8 cellular contexts compared by ENCODE assay signal in the genomic region with DNA sequence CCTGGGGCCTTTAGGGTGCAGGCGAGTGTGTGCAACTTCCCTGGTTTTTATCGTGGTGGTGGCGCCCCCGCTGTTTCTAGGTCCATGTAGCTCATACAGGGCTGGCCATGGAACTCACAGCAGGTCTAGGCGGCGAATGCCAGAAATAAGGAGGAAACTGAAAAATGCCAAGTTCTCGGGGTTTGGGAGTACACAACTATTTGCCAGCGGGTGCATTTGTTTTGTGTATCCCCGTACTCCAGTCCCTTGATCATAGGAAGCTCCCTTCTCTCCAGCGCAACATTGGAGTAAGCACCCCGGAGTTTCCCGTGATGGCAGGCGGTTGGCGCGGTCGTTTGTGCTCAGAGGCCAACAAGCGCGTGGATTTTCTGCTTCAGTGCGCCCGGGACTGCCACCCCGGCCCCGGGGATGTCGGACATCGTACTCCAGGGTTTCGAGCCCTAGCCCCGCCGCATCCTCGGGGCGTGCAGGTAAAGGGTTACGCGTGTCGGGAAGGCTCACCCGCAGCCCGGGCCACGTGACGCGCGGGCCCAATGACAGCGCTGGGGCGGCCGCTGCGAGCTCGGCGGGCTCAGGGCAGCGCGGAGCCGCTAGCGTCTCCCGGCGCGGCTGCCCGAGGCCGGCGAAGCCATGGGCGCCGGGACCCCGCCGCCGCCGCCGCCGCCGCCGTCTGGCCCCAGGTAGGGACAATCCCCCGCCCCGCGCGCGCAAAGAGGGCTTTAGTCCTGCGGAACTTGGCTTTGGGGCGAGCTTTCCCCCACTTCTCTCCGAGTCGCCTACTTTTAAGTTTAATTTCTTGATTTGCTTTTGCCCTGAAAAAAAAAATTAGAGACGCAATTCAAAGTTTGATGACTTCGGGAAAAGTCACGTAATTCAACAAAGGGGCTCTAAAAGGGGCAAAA.
DNase-seq lines count a peak whose midpoint lies in the region; ATAC-seq and TF ChIP-seq lines count a peak whose summit lies in the region.

No MANE protein-coding gene starts in this region.

- H3K9me3 Mint-ChIP-seq in WTC11: no peaks in the 10 kb centered on the region
- H3K9me3 Mint-ChIP-seq in central memory CD8-positive, alpha-beta T cell: no peaks in the 10 kb centered on the region

- no peaks in the 10 kb centered on the region for H3K36me3 ChIP-seq in kidney epithelial cell (ENCODE audit: control insufficient read depth, insufficient read depth, low read length)

- peaks cover 15% of the 10 kb centered on the region for H3K4me1 Mint-ChIP-seq in WTC11
- no peaks in the 10 kb centered on the region for H3K4me1 Mint-ChIP-seq in central memory CD8-positive, alpha-beta T cell

- H3K4me3 ChIP-seq in kidney epithelial cell (ENCODE audit: low read depth, low read length): peak overlapping the region; percentile 45

- ATAC-seq in GM21515 (IDR thresholded peaks at IDR 0.05; ENCODE audit: unreplicated experiment) (peak; percentile 74), WTC11 (peak; percentile 87)
- no peak for ATAC-seq in central memory CD8-positive, alpha-beta T cell (replicated peaks; ENCODE audit: extremely low read depth, poor library complexity, severe bottlenecking)

- TF ChIP-seq CTCF in WTC11 (IDR thresholded peaks at IDR 0.05): 0 out of 2 replicates have a peak, but pooled peaks have one; percentile 14
- TF ChIP-seq CTCF in kidney epithelial cell (IDR thresholded peaks at IDR 0.05; ENCODE audit: insufficient read depth, low read length, poor library complexity, severe bottlenecking): no peak

- TF ChIP-seq RAD21 in Ishikawa (IDR thresholded peaks at IDR 0.05; ENCODE audit: low read depth): no peak

- peaks cover 50% of the 10 kb centered on the region for H3K27me3 Mint-ChIP-seq in WTC11 (ENCODE audit: low read depth)
- peaks cover 79% of the 10 kb centered on the region for H3K27me3 Mint-ChIP-seq in central memory CD8-positive, alpha-beta T cell

- no peaks in the 10 kb centered on the region for H3K36me3 Mint-ChIP-seq in WTC11
- peaks cover 3% of the 10 kb centered on the region for H3K36me3 Mint-ChIP-seq in central memory CD8-positive, alpha-beta T cell (ENCODE audit: insufficient read depth)

- peak overlapping the region; percentile 73 for H3K4me3 Mint-ChIP-seq in WTC11
- H3K4me3 Mint-ChIP-seq in central memory CD8-positive, alpha-beta T cell: peak overlapping the region; percentile 63

- no peaks in the 10 kb centered on the region for H3K27me3 ChIP-seq in kidney epithelial cell (ENCODE audit: control insufficient read depth, insufficient read depth, low read length)

- no peak for TF ChIP-seq EP300 in Ishikawa (IDR thresholded peaks at IDR 0.05; ENCODE audit: borderline replicate concordance)

- peak; percentile 71 for DNase-seq in COR-L47 (lab: John Stamatoyannopoulos, UW)
- DNase-seq in WTC11 (ENCODE audit: low spot score): peak; percentile 65
- no peak for DNase-seq in central memory CD8-positive, alpha-beta T cell (ENCODE audit: low spot score in 2 of 2)
- no peak for DNase-seq in kidney epithelial cell (ENCODE audit: low read depth)
- DNase-seq in stimulated activated CD4-positive, alpha-beta T cell treated with anti-CD3 and anti-CD28 coated beads, Interleukin-12 subunit alpha, Interleukin-12 subunit beta, amount 100 ng/mL, for 4 hours: peak; percentile 54
- no peak for DNase-seq in NK-92 (lab: John Stamatoyannopoulos, UW; ENCODE audit: unreplicated experiment)

- POLR2A ChIA-PET in WTC11 (lab: Charles Lee): interaction anchor here (0.5 kb wide), 1 partner anchor 158 kb away, joined by 5 read pairs; no protein-coding TSS in a partner anchor

- no peak overlapping the region for H3K27ac Mint-ChIP-seq in WTC11
- H3K27ac Mint-ChIP-seq in central memory CD8-positive, alpha-beta T cell (ENCODE audit: low read depth): no peak overlapping the region

- CTCF ChIA-PET in WTC11 (lab: Charles Lee): interaction anchor here (0.5 to 2.7 kb wide), 32 partner anchors 10 to 675 kb away, joined by 3 to 28 read pairs (median 4); a partner anchor contains a TSS

TF ChIP-seq in Ishikawa, 13 proteins besides CTCF, POLR2A, EP300 and RAD21:
- TF ChIP-seq, protein P1, sequence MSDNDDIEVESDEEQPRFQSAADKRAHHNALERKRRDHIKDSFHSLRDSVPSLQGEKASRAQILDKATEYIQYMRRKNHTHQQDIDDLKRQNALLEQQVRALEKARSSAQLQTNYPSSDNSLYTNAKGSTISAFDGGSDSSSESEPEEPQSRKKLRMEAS (IDR thresholded peaks at IDR 0.05): peak; percentile 94
- TF ChIP-seq, protein P2, sequence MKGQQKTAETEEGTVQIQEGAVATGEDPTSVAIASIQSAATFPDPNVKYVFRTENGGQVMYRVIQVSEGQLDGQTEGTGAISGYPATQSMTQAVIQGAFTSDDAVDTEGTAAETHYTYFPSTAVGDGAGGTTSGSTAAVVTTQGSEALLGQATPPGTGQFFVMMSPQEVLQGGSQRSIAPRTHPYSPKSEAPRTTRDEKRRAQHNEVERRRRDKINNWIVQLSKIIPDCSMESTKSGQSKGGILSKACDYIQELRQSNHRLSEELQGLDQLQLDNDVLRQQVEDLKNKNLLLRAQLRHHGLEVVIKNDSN (IDR thresholded peaks at IDR 0.05): peak; percentile 98
- TF ChIP-seq FOXM1 (IDR thresholded peaks at IDR 0.05; ENCODE audit: borderline replicate concordance, low read depth) (no peak), ZBTB7A (IDR thresholded peaks at IDR 0.05; ENCODE audit: low read depth) (no peak), TEAD4 (IDR thresholded peaks at IDR 0.05) (no peak), NFIC (IDR thresholded peaks at IDR 0.05) (no peak), CREB1 (IDR thresholded peaks at IDR 0.05; ENCODE audit: low read depth) (no peak)

TF ChIP-seq in WTC11, 78 proteins besides CTCF, POLR2A, EP300 and RAD21 (continues in another document):
- TF ChIP-seq ZNF232 (CRISPR knock-in tag; IDR thresholded peaks at IDR 0.05) (peak; percentile 91), SMAD3 (CRISPR knock-in tag; IDR thresholded peaks at IDR 0.05; ENCODE audit: borderline replicate concordance) (peak; percentile 93), FOXP1 (CRISPR knock-in tag; IDR thresholded peaks at IDR 0.05; ENCODE audit: borderline replicate concordance) (peak; percentile 98), ZNF416 (CRISPR knock-in tag; IDR thresholded peaks at IDR 0.05) (no peak), FOXJ3 (CRISPR knock-in tag; IDR thresholded peaks at IDR 0.05; ENCODE audit: borderline replicate concordance) (no peak), ZNF396 (CRISPR knock-in tag; IDR thresholded peaks at IDR 0.05; ENCODE audit: borderline replicate concordance) (no peak), NR3C1 (CRISPR knock-in tag; conservative IDR thresholded peaks at IDR 0.05; ENCODE audit: low read depth) (peak; percentile 63; the same call in 1 of the 2 replicates), NFYB (CRISPR knock-in tag; conservative IDR thresholded peaks at IDR 0.05; ENCODE audit: low read depth) (peak; percentile 88), OVOL2 (CRISPR knock-in tag; IDR thresholded peaks at IDR 0.05; ENCODE audit: borderline replicate concordance) (no peak), TEAD1 (CRISPR knock-in tag; IDR thresholded peaks at IDR 0.05) (peak; percentile 75; the same call in 1 of the 2 replicates), MYBL2 (CRISPR knock-in tag; IDR thresholded peaks at IDR 0.05) (peak; percentile 64; the same call in 1 of the 2 replicates), IRF2 (CRISPR knock-in tag; IDR thresholded peaks at IDR 0.05; ENCODE audit: borderline replicate concordance, low read depth) (no peak)
- TF ChIP-seq, protein P1 (CRISPR knock-in tag; IDR thresholded peaks at IDR 0.05): peak; percentile 95
- TF ChIP-seq, protein P3, sequence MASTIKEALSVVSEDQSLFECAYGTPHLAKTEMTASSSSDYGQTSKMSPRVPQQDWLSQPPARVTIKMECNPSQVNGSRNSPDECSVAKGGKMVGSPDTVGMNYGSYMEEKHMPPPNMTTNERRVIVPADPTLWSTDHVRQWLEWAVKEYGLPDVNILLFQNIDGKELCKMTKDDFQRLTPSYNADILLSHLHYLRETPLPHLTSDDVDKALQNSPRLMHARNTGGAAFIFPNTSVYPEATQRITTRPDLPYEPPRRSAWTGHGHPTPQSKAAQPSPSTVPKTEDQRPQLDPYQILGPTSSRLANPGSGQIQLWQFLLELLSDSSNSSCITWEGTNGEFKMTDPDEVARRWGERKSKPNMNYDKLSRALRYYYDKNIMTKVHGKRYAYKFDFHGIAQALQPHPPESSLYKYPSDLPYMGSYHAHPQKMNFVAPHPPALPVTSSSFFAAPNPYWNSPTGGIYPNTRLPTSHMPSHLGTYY (CRISPR knock-in tag; IDR thresholded peaks at IDR 0.05): 0 out of 2 replicates have a peak, but pooled peaks have one; percentile 27
- TF ChIP-seq, protein P4, sequence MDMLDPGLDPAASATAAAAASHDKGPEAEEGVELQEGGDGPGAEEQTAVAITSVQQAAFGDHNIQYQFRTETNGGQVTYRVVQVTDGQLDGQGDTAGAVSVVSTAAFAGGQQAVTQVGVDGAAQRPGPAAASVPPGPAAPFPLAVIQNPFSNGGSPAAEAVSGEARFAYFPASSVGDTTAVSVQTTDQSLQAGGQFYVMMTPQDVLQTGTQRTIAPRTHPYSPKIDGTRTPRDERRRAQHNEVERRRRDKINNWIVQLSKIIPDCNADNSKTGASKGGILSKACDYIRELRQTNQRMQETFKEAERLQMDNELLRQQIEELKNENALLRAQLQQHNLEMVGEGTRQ (CRISPR knock-in tag; IDR thresholded peaks at IDR 0.05): peak; percentile 98
- TF ChIP-seq, protein P5, sequence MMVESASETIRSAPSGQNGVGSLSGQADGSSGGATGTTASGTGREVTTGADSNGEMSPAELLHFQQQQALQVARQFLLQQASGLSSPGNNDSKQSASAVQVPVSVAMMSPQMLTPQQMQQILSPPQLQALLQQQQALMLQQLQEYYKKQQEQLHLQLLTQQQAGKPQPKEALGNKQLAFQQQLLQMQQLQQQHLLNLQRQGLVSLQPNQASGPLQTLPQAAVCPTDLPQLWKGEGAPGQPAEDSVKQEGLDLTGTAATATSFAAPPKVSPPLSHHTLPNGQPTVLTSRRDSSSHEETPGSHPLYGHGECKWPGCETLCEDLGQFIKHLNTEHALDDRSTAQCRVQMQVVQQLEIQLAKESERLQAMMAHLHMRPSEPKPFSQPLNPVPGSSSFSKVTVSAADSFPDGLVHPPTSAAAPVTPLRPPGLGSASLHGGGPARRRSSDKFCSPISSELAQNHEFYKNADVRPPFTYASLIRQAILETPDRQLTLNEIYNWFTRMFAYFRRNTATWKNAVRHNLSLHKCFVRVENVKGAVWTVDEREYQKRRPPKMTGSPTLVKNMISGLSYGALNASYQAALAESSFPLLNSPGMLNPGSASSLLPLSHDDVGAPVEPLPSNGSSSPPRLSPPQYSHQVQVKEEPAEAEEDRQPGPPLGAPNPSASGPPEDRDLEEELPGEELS (CRISPR knock-in tag; IDR thresholded peaks at IDR 0.05): peak; percentile 94

Comparison
In these comparisons a context has a peak if more than half of its experiments do, and no peak if none do; other contexts are left out.
1. DNase-seq: peak in COR-L47 (single experiment), WTC11 (single experiment) and stimulated activated CD4-positive, alpha-beta T cell treated with anti-CD3 and anti-CD28 coated beads, Interleukin-12 subunit alpha, Interleukin-12 subunit beta, amount 100 ng/mL, for 4 hours (single experiment); none in central memory CD8-positive, alpha-beta T cell (0 of 2), kidney epithelial cell (single experiment) and NK-92 (single experiment).